14 cellular contexts compared by ENCODE assay signal in the genomic region with DNA sequence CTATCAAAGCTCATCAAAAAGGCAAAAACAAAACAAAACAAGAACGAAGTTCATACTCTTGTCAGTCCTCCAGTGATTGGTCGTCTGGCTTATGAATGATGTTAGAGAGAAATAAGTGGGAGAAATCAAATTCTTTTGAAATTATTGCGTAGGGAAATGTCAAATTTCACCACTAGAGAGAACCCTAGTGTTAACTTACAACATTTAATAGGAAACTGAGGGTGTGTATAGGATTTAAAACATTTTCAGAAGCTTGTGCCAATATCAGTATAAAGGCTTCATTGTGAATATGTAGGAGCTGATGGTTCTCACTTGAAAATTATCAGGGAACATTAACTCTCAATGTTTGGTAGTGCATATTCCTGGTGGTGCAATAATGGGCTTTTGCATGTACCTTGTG. TPM values are rescaled to one million over a fixed set of nuclear protein-coding genes. Genes with fewer than 3 reads are reported as not detected.
DNase-seq lines count a peak whose midpoint lies in the region; ATAC-seq, FAIRE-seq and TF ChIP-seq lines count a peak whose summit lies in the region.
"Had no signal": no experiment of that assay in that cellular context is flagged by ENCODE, and none has a peak within 500 bp of the region (broad histone marks: within the 10 kb centered on the region; RNA-seq: fewer than 3 reads in every experiment).

No MANE protein-coding gene starts in this region.

- no peaks in the 10 kb centered on the region for H3K9me2 ChIP-seq in HCT116 (ENCODE audit: insufficient read depth)
- H3K9me2 ChIP-seq: SK-N-SH had no signal

- CTCF ChIA-PET in HCT116 (lab: Charles Lee) (interaction anchor here (1.2 to 1.4 kb wide), 2 partner anchors 261 to 606 kb away, joined by 3 to 5 read pairs; no protein-coding TSS in a partner anchor), T-cell (lab: Charles Lee) (no interaction called here)

- no peak for TF ChIP-seq EP300 in stomach (IDR thresholded peaks at IDR 0.05)

- DNase-seq in HCT116 (ENCODE audit: low read depth, low spot score) (no peak), bronchial epithelial cell (ENCODE audit: low read depth) (peak; percentile 15), right cardiac atrium (no peak), stomach (no peak), NCI-H2196 treated with DMSO at 0.1 percent for 48 hours (lab: John Stamatoyannopoulos, UW; ENCODE audit: unreplicated experiment) (no peak), T-cell (no peak), NCI-H2081 treated with DMSO at 0.1 percent for 48 hours (lab: John Stamatoyannopoulos, UW) (no peak), NCI-H524 (lab: John Stamatoyannopoulos, UW) (no peak)
- DNase-seq: head of caudate nucleus, NCI-H1092 treated with DMSO at 0.1 percent for 48 hours, NCI-H82, SK-N-SH had no signal

- H3K9ac ChIP-seq in HCT116 (ENCODE audit: low read length): no peak overlapping the region
- H3K9ac ChIP-seq: SK-N-SH had no signal

- no peaks in the 10 kb centered on the region for H3K79me2 ChIP-seq in HCT116 (ENCODE audit: insufficient read depth, low read length)

- intact Hi-C loops in HCT116 (cut with micrococcal nuclease): no loop called here
- intact Hi-C loops in right cardiac atrium (cut with DNase I): loop anchor here in 3 of 4 donors (10.0 kb wide), 1 partner anchor 203 kb away; no protein-coding TSS in a partner anchor
- intact Hi-C loops in stomach (cut with DNase I; ENCODE audit: low total_unique reads): no loop called here

- no peaks in the 10 kb centered on the region for H3K36me3 Mint-ChIP-seq in T-cell

- H3K36me3 ChIP-seq in HCT116 (ENCODE audit: control insufficient read depth in 1 of 2, insufficient read depth in 2 of 2, low read length in 2 of 2): no peaks in the 10 kb centered on the region
- no peaks in the 10 kb centered on the region for H3K36me3 ChIP-seq in bronchial epithelial cell (ENCODE audit: control insufficient read depth, insufficient read depth, low read length)
- no peaks in the 10 kb centered on the region for H3K36me3 ChIP-seq in stomach

- H3K27me3 ChIP-seq in HCT116 (ENCODE audit: insufficient read depth, low read length) (no peaks in the 10 kb centered on the region), bronchial epithelial cell (ENCODE audit: control insufficient read depth, insufficient read depth, low read length) (no peaks in the 10 kb centered on the region), right cardiac atrium (ENCODE audit: control insufficient read depth, insufficient read depth) (no peaks in the 10 kb centered on the region), stomach (no peaks in the 10 kb centered on the region)

- peaks cover 0 to 3% (median 0%) of the 10 kb centered on the region in 3 donors for H3K9me3 Mint-ChIP-seq in T-cell
- H3K9me3 Mint-ChIP-seq: activated T-helper 17 cell treated with anti-CD3 and anti-CD28 coated beads, Interleukin-2, amount 50 U/mL, for 72 hours had no signal

- BruUV-seq in HCT116 (replicated peaks; lab: Mats Ljungman, UMichigan): no TSS peak

- no peak for FAIRE-seq in bronchial epithelial cell (lab: Jason Lieb, UNC)

- no peak overlapping the region for H3K4me2 ChIP-seq in HCT116 (ENCODE audit: low read length)
- H3K4me2 ChIP-seq: SK-N-SH had no signal

- no peak overlapping the region for H3K4me3 Mint-ChIP-seq in T-cell
- H3K4me3 Mint-ChIP-seq: activated T-helper 17 cell treated with anti-CD3 and anti-CD28 coated beads, Interleukin-2, amount 50 U/mL, for 72 hours had no signal

- WGBS in right cardiac atrium: 35% methylated on average over 3 of the region's 3 CpGs
- 14 to 38% (median 28%) methylated on average over 3 of the region's 3 CpGs for WGBS in stomach, 5 donors

- H3K27ac ChIP-seq in HCT116 (ENCODE audit: low read depth, low read length) (no peak overlapping the region), right cardiac atrium (ENCODE audit: low read length) (no peak overlapping the region), stomach (peak overlapping the region in 3 of 5 donors; percentile 27 to 77 (median 70))
- H3K27ac ChIP-seq: HL-60 had no signal

- H3K27ac Mint-ChIP-seq in T-cell: no peak overlapping the region
- H3K27ac Mint-ChIP-seq: activated T-helper 17 cell treated with anti-CD3 and anti-CD28 coated beads, Interleukin-2, amount 50 U/mL, for 72 hours had no signal

- H3K4me1 Mint-ChIP-seq in T-cell: no peaks in the 10 kb centered on the region
- H3K4me1 Mint-ChIP-seq: activated T-helper 17 cell treated with anti-CD3 and anti-CD28 coated beads, Interleukin-2, amount 50 U/mL, for 72 hours had no signal

- no peaks in the 10 kb centered on the region for H4K20me1 ChIP-seq in HCT116 (ENCODE audit: insufficient read depth)

- H3K4me3 ChIP-seq in HCT116 (replicated peaks in 1 of 2; ENCODE audit: low read depth in 1 of 2, low read length in 2 of 2): no peak overlapping the region
- no peak overlapping the region for H3K4me3 ChIP-seq in bronchial epithelial cell (ENCODE audit: low read depth, low read length)
- H3K4me3 ChIP-seq in right cardiac atrium (ENCODE audit: low read length): no peak overlapping the region
- H3K4me3 ChIP-seq in stomach: no peak overlapping the region

- TF ChIP-seq CTCF in HCT116 (IDR thresholded peaks at IDR 0.05 in 2 of 3, conservative IDR thresholded peaks at IDR 0.05 in 1 of 3; ENCODE audit: borderline replicate concordance in 1 of 3, insufficient read depth in 1 of 3, low read depth in 2 of 3, low read length in 2 of 3) (peak in 1 of 3 experiments; percentile 5; a peak in 1 of 6 replicates), bronchial epithelial cell (IDR thresholded peaks at IDR 0.05; ENCODE audit: insufficient read depth, low read length, severe bottlenecking) (no peak), stomach (IDR thresholded peaks at IDR 0.05) (peak in 2 of 7 experiments; percentile 16 to 21)

- H3K4me1 ChIP-seq in HCT116 (ENCODE audit: control insufficient read depth in 1 of 2, insufficient read depth in 2 of 2, low read length in 2 of 2): no peaks in the 10 kb centered on the region
- no peaks in the 10 kb centered on the region for H3K4me1 ChIP-seq in right cardiac atrium (ENCODE audit: control insufficient read depth, insufficient read depth, low read length)
- H3K4me1 ChIP-seq in stomach: peaks cover 0 to 21% (median 3%) of the 10 kb centered on the region in 4 donors

- POLR2A ChIA-PET in HCT116 (lab: Charles Lee): no interaction called here
- POLR2A ChIA-PET in T-cell (lab: Charles Lee): interaction anchor here in 1 of 2 donors (0.6 to 0.7 kb wide), 2 partner anchors 57 to 728 kb away, joined by 3 to 4 read pairs; no protein-coding TSS in a partner anchor

- peak; percentile 32; the same call in 1 of the 2 replicates for TF ChIP-seq RAD21 in HCT116 (IDR thresholded peaks at IDR 0.05; ENCODE audit: low read depth)

- no peak overlapping the region for H2AFZ ChIP-seq in HCT116 (ENCODE audit: low read depth, low read length, poor library complexity, severe bottlenecking)

- TF ChIP-seq POLR2A in HCT116 (IDR thresholded peaks at IDR 0.05; ENCODE audit: borderline replicate concordance, extremely low read depth, insufficient read depth, insufficient read length): no peak
- no peak for TF ChIP-seq POLR2A in stomach (IDR thresholded peaks at IDR 0.05)

- RAD21 ChIA-PET in HCT116 (lab: Charles Lee; ENCODE audit: low non-redundant PET in 1 of 2, low total read pairs in 2 of 2, uncharacterized antibody in 2 of 2, unreplicated experiment in 2 of 2): no interaction called here

- ATAC-seq in HCT116 (no peak), right cardiac atrium (peak; percentile 72 to 73), T-cell (replicated peaks in 1 of 4) (no peak)
- ATAC-seq: activated T-helper 17 cell treated with anti-CD3 and anti-CD28 coated beads, Interleukin-2, amount 50 U/mL, for 72 hours had no signal

- no peaks in the 10 kb centered on the region for H3K9me3 ChIP-seq in HCT116 (ENCODE audit: control insufficient read depth in 1 of 2, insufficient read depth in 1 of 2, low read depth in 1 of 2, low read length in 2 of 2)
- H3K9me3 ChIP-seq in right cardiac atrium (ENCODE audit: control insufficient read depth, low read length): no peaks in the 10 kb centered on the region
- peaks cover 0 to 5% (median 0%) of the 10 kb centered on the region in 4 donors for H3K9me3 ChIP-seq in stomach
- H3K9me3 ChIP-seq: SK-N-SH had no signal

- no peaks in the 10 kb centered on the region for H3K27me3 Mint-ChIP-seq in T-cell
- H3K27me3 Mint-ChIP-seq: activated T-helper 17 cell treated with anti-CD3 and anti-CD28 coated beads, Interleukin-2, amount 50 U/mL, for 72 hours had no signal

TF ChIP-seq in HCT116, 20 proteins besides CTCF, POLR2A, EP300 and RAD21 (continues in another document):
- TF ChIP-seq SIN3A (IDR thresholded peaks at IDR 0.05; ENCODE audit: low read depth): no peak
- TF ChIP-seq FOSL1 (IDR thresholded peaks at IDR 0.05; ENCODE audit: low read depth): no peak
- no peak for TF ChIP-seq CBX3 (IDR thresholded peaks at IDR 0.05; ENCODE audit: low read depth)
- no peak for TF ChIP-seq EGR1 (IDR thresholded peaks at IDR 0.05; ENCODE audit: low read depth)
- TF ChIP-seq EZH2 (IDR thresholded peaks at IDR 0.05): no peak
- TF ChIP-seq YY1 (IDR thresholded peaks at IDR 0.05; ENCODE audit: extremely low read depth, insufficient replicate concordance, low read depth, low read length): no peak
- TF ChIP-seq, protein P1, sequence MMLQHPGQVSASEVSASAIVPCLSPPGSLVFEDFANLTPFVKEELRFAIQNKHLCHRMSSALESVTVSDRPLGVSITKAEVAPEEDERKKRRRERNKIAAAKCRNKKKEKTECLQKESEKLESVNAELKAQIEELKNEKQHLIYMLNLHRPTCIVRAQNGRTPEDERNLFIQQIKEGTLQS (IDR thresholded peaks at IDR 0.05): no peak
- no peak for TF ChIP-seq SRF (IDR thresholded peaks at IDR 0.05; ENCODE audit: low read depth)
- TF ChIP-seq SP1 (IDR thresholded peaks at IDR 0.05; ENCODE audit: low read depth): no peak

RNA-seq across cellular contexts. Expression of a gene that starts 17.4 kb away (rescaled TPM):
- total RNA-seq in HCT116 (2021; ENCODE audit: unreplicated experiment): not detected
- polyA plus RNA-seq in HCT116 (2012): 0.55 TPM in 1 of 2 replicates, not detected in the other
- not detected in 2 replicates for total RNA-seq in bronchial epithelial cell
- not detected for total RNA-seq in right cardiac atrium
- not detected for polyA plus RNA-seq in right cardiac atrium
- total RNA-seq in stomach: 1 to 10 TPM in 1 of 5 donors, under 1 TPM in 1, not detected in 3; 0.92 to 1.7 TPM
- under 1 TPM in 1 of 3 donors, not detected in 2; 0.05 TPM for polyA plus RNA-seq in stomach
- total RNA-seq in T-cell: under 1 TPM in 3 of 5 donors, not detected in 2; 0.13 to 0.20 (median 0.16) TPM
- total RNA-seq: activated T-helper 17 cell treated with anti-CD3 and anti-CD28 coated beads, Interleukin-2, amount 50 U/mL, for 72 hours had no signal
- polyA plus RNA-seq: SK-N-SH had no signal

RNA-seq across cellular contexts. Expression of a gene that starts 57.6 kb away (rescaled TPM):
- total RNA-seq in HCT116 (2021; ENCODE audit: unreplicated experiment) (0.25 TPM), bronchial epithelial cell (not detected in 2 replicates), right cardiac atrium (under 1 TPM in 1 of 4 donors, not detected in 3; 0.42 TPM), stomach (1 to 10 TPM in 1 of 5 donors, not detected in 4; 1.8 TPM), T-cell (under 1 TPM in 2 of 5 donors, not detected in 3; 0.33 to 0.64 TPM)
- not detected in 2 replicates for polyA plus RNA-seq in HCT116 (2012)
- polyA plus RNA-seq in right cardiac atrium (0.48 TPM), stomach (under 1 TPM in 2 of 3 donors, not detected in 1; 0.25 to 0.50 TPM)
- total RNA-seq: activated T-helper 17 cell treated with anti-CD3 and anti-CD28 coated beads, Interleukin-2, amount 50 U/mL, for 72 hours had no signal
- polyA plus RNA-seq: SK-N-SH had no signal

Comparison
In these comparisons a context has a peak if more than half of its experiments do, and no peak if none do; other contexts are left out.
1. ATAC-seq: peak in right cardiac atrium (2 of 2); none in HCT116 (single experiment) and T-cell (0 of 4).
2. H3K27ac ChIP-seq: peak in stomach (3 of 5); none in HCT116 (single experiment) and right cardiac atrium (single experiment).
3. intact Hi-C loops: an anchor here in right cardiac atrium (10.0 kb wide); none called in HCT116 and stomach.